In genomic region chr12:26121841-26122680, GRCh38 we compare ENCODE assay signal across 8 cellular contexts. TPM values are rescaled to one million over a fixed set of nuclear protein-coding genes. Genes with fewer than 3 reads are reported as not detected.
DNase-seq lines count a peak whose midpoint lies in the region; ATAC-seq and TF ChIP-seq lines count a peak whose summit lies in the region.

No MANE protein-coding gene starts in this region.

- no peaks in the 10 kb centered on the region for H3K9me3 ChIP-seq in effector memory CD4-positive, alpha-beta T cell (ENCODE audit: control insufficient read depth, low read length)
- no peaks in the 10 kb centered on the region for H3K9me3 ChIP-seq in mononuclear cell (ENCODE audit: low read depth, low read length)
- H3K9me3 ChIP-seq in uterus, result no peaks in the 10 kb centered on the region

- no peaks in the 10 kb centered on the region for H3K36me3 ChIP-seq in effector memory CD4-positive, alpha-beta T cell (ENCODE audit: control insufficient read depth, insufficient read depth, low read length)
- H3K36me3 ChIP-seq in uterus, result no peaks in the 10 kb centered on the region

- peak overlapping the region; percentile 57 for H3K4me3 ChIP-seq in effector memory CD4-positive, alpha-beta T cell (ENCODE audit: insufficient read depth, low read depth, low read length, poor library complexity, severe bottlenecking)
- H3K4me3 ChIP-seq in mononuclear cell (ENCODE audit: low read length) (peak overlapping the region; percentile 32), uterus (peak overlapping the region; percentile 42 to 52)

- H3K27ac ChIP-seq in VCaP (peak overlapping the region; percentile 95), uterus (peak overlapping the region; percentile 96 to 97)
- no peak overlapping the region for H3K27ac ChIP-seq in effector memory CD4-positive, alpha-beta T cell (ENCODE audit: insufficient read depth, low read length, poor library complexity, severe bottlenecking)

- peak; percentile 29 for ATAC-seq in HG03521 (IDR thresholded peaks at IDR 0.05; ENCODE audit: unreplicated experiment)

- H3K27me3 ChIP-seq in effector memory CD4-positive, alpha-beta T cell (replicated peaks; ENCODE audit: control insufficient read depth, insufficient read depth, low read length, poor library complexity, severe bottlenecking), result peaks cover 63% of the 10 kb centered on the region
- H3K27me3 ChIP-seq in mononuclear cell (ENCODE audit: insufficient read depth, low read length), result peaks cover 81% of the 10 kb centered on the region
- no peaks in the 10 kb centered on the region for H3K27me3 ChIP-seq in uterus

- H3K4me1 ChIP-seq in effector memory CD4-positive, alpha-beta T cell (ENCODE audit: control insufficient read depth, insufficient read depth, low read length, poor library complexity, severe bottlenecking), result peaks cover 28% of the 10 kb centered on the region
- peaks cover 52% of the 10 kb centered on the region for H3K4me1 ChIP-seq in mononuclear cell (ENCODE audit: insufficient read depth, low read length)
- peaks cover 0 to 8% of the 10 kb centered on the region in 2 donors for H3K4me1 ChIP-seq in uterus

- TF ChIP-seq CTCF in VCaP (conservative IDR thresholded peaks at IDR 0.05), result no peak
- TF ChIP-seq CTCF in uterus (IDR thresholded peaks at IDR 0.05), result no peak

- DNase-seq in NCI-H1092 treated with DMSO at 0.1 percent for 48 hours (lab: John Stamatoyannopoulos, UW) (peak; percentile 27), NCI-H1092 (lab: John Stamatoyannopoulos, UW) (no peak), uterus (no peak), OCI-M2 (lab: John Stamatoyannopoulos, UW; ENCODE audit: unreplicated experiment) (no peak)
- DNase-seq in effector memory CD4-positive, alpha-beta T cell, result no peak

- intact Hi-C loops in uterus (cut with DNase I; ENCODE audit: low total_unique reads), result no loop called here

- no peak for TF ChIP-seq POLR2A in uterus (IDR thresholded peaks at IDR 0.05)

RNA-seq across cellular contexts. Expression of gene BHLHE41, which starts 2.8 kb away (rescaled TPM):
- 0.10 TPM for total RNA-seq in mononuclear cell
- 10 to 100 TPM in 1 of 4 donors, 1 to 10 TPM in 3; 2.1 to 31.2 (median 5.0) TPM for total RNA-seq in uterus
